Comparison of ENCODE assay signal across 19 cellular contexts in the genomic region with DNA sequence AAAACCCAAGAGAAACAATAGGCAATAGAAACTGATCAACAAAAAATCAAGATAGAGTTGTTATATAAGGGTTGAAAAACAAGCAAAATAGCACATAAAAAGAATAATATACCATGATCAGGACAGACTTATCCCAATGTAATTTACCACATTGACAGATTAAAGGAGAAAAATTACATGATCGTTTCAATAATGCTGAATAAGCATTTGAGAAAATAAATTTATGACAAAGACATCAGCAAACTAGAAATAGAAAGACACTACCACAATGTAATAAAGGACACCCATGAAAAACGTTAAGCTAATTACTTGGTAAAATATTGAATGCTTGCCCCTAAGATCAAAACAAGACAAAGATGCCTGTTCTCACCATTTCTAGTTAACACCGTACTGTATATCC.
DNase-seq lines count a peak whose midpoint lies in the region; ATAC-seq, FAIRE-seq and TF ChIP-seq lines count a peak whose summit lies in the region.
"Had no signal": no experiment of that assay in that cellular context is flagged by ENCODE, and none has a peak within 500 bp of the region (broad histone marks: within the 10 kb centered on the region; RNA-seq: fewer than 3 reads in every experiment).

No MANE protein-coding gene starts in this region.

- H3K4me3 Mint-ChIP-seq in astrocyte (ENCODE audit: unreplicated experiment), result no peak overlapping the region
- no peak overlapping the region for H3K4me3 Mint-ChIP-seq in nephron progenitor cell
- H3K4me3 Mint-ChIP-seq: CD4-positive, alpha-beta memory T cell; H9 had no signal

- no peak for ATAC-seq in A549
- no peak for ATAC-seq in GM21619 (IDR thresholded peaks at IDR 0.05; ENCODE audit: unreplicated experiment)
- ATAC-seq: GM12878, HCT116 had no signal

- CTCF ChIA-PET in A549 (lab: Yijun Ruan, JAX) (no interaction called here), endothelial cell of umbilical vein (lab: Charles Lee) (no interaction called here)

- POLR2A ChIA-PET in A549 (lab: Yijun Ruan, JAX) (no interaction called here), endothelial cell of umbilical vein (lab: Charles Lee) (no interaction called here)

- intact Hi-C loops in endothelial cell of umbilical vein (cut with micrococcal nuclease) (no loop called here), tibial artery (cut with DNase I; ENCODE audit: low total_unique reads) (no loop called here)

- no peaks in the 10 kb centered on the region for H3K27me3 Mint-ChIP-seq in astrocyte (ENCODE audit: low read depth, unreplicated experiment)
- H3K27me3 Mint-ChIP-seq in nephron progenitor cell (ENCODE audit: low read depth, poor library complexity), result no peaks in the 10 kb centered on the region
- H3K27me3 Mint-ChIP-seq: CD4-positive, alpha-beta memory T cell had no signal

- TF ChIP-seq CTCF in A549 (IDR thresholded peaks at IDR 0.05) (no peak), astrocyte (IDR thresholded peaks at IDR 0.05; ENCODE audit: insufficient read depth, low read depth, low read length) (no peak), endothelial cell of umbilical vein (IDR thresholded peaks at IDR 0.05; ENCODE audit: extremely low read depth in 1 of 2, insufficient read depth in 1 of 2, low read depth in 1 of 2, low read length in 2 of 2) (no peak), nephron progenitor cell (IDR thresholded peaks at IDR 0.05) (no peak), tibial artery (IDR thresholded peaks at IDR 0.05) (no peak)

- no peaks in the 10 kb centered on the region for H3K4me1 Mint-ChIP-seq in astrocyte (ENCODE audit: low read depth, unreplicated experiment)
- H3K4me1 Mint-ChIP-seq in nephron progenitor cell, result no peaks in the 10 kb centered on the region

- WGBS in A549 (ENCODE audit: missing lambda C conversion rate), result 67% methylated on average over 3 of the region's 3 CpGs

- H2AFZ ChIP-seq in astrocyte (ENCODE audit: low read depth, low read length) (no peak overlapping the region), endothelial cell of umbilical vein (ENCODE audit: low read depth, low read length) (no peak overlapping the region)
- H2AFZ ChIP-seq: GM23248 had no signal

- TF ChIP-seq RAD21 in A549 (conservative IDR thresholded peaks at IDR 0.05 in 1 of 2, IDR thresholded peaks at IDR 0.05 in 1 of 2), result no peak

- dilution Hi-C loops in endothelial cell of umbilical vein (cut with MboI; ENCODE audit: extremely low pct_ligation_motif_present, low sequenced_read_pairs), result no loop called here

- FAIRE-seq in A549 (lab: Jason Lieb, UNC), result peak; percentile 36
- FAIRE-seq in GM12891 (lab: Jason Lieb, UNC), result peak; percentile 43
- FAIRE-seq in astrocyte (lab: Jason Lieb, UNC), result peak; percentile 13
- peak; percentile 52 for FAIRE-seq in endothelial cell of umbilical vein (lab: Jason Lieb, UNC)
- FAIRE-seq: GM12878, GM18507 had no signal

- DNase-seq in A549 (ENCODE audit: low read depth in 1 of 2, low spot score in 1 of 2) (no peak), GM12891 (ENCODE audit: insufficient read length, low spot score) (no peak), astrocyte (ENCODE audit: low read depth) (no peak), endothelial cell of umbilical vein (ENCODE audit: low read depth, low spot score) (no peak), nephron progenitor cell (no peak), tibial artery (no peak)
- DNase-seq: 8988T; C1 segment of cervical spinal cord; Calu3; CD4-positive, alpha-beta memory T cell; COR-L47; DMS53; DMS79 treated with DMSO at 0.1 percent for 48 hours; GM23248; H9 had no signal

- H3K36me3 ChIP-seq in astrocyte (ENCODE audit: insufficient read depth, low read length) (no peaks in the 10 kb centered on the region), endothelial cell of umbilical vein (ENCODE audit: control insufficient read depth in 2 of 2, extremely low read depth in 1 of 2, insufficient read depth in 2 of 2, low read length in 2 of 2) (no peaks in the 10 kb centered on the region), tibial artery (peaks cover 7 to 19% (median 14%) of the 10 kb centered on the region in 3 donors)

- no peaks in the 10 kb centered on the region for H3K9me1 ChIP-seq in endothelial cell of umbilical vein (replicated peaks; ENCODE audit: control insufficient read depth, extremely low read depth, insufficient read depth, low read length)

- TF ChIP-seq POLR2A in A549 (IDR thresholded peaks at IDR 0.05; ENCODE audit: low read length) (no peak), GM12891 (IDR thresholded peaks at IDR 0.05; ENCODE audit: low read depth, low read length) (no peak), endothelial cell of umbilical vein (IDR thresholded peaks at IDR 0.05; ENCODE audit: low read depth, low read length) (no peak)

- H3K4me2 ChIP-seq in A549 (no peak overlapping the region), astrocyte (ENCODE audit: low read length) (no peak overlapping the region), endothelial cell of umbilical vein (ENCODE audit: insufficient read depth, low read length) (no peak overlapping the region)

- H3K9me3 Mint-ChIP-seq in astrocyte (ENCODE audit: unreplicated experiment) (no peaks in the 10 kb centered on the region), nephron progenitor cell (peaks cover 51% of the 10 kb centered on the region)
- H3K9me3 Mint-ChIP-seq: CD4-positive, alpha-beta memory T cell had no signal

- no peaks in the 10 kb centered on the region for H3K27me3 ChIP-seq in astrocyte (ENCODE audit: insufficient read depth, low read length)
- H3K27me3 ChIP-seq in endothelial cell of umbilical vein (ENCODE audit: control insufficient read depth in 2 of 2, insufficient read depth in 2 of 2, low read length in 2 of 2), result no peaks in the 10 kb centered on the region
- no peaks in the 10 kb centered on the region for H3K27me3 ChIP-seq in tibial artery

- TF ChIP-seq EP300 in A549 (IDR thresholded peaks at IDR 0.05), result no peak

- H3K4me1 ChIP-seq in A549, result no peaks in the 10 kb centered on the region
- no peaks in the 10 kb centered on the region for H3K4me1 ChIP-seq in astrocyte (ENCODE audit: insufficient read depth, low read length)
- H3K4me1 ChIP-seq in endothelial cell of umbilical vein (ENCODE audit: control insufficient read depth, extremely low read depth, insufficient read depth, low read length), result no peaks in the 10 kb centered on the region
- no peaks in the 10 kb centered on the region for H3K4me1 ChIP-seq in tibial artery

- H3K9ac ChIP-seq in astrocyte (ENCODE audit: low read length) (no peak overlapping the region), endothelial cell of umbilical vein (replicated peaks; ENCODE audit: extremely low read depth, insufficient read depth, low read length) (no peak overlapping the region)
- H3K9ac ChIP-seq: GM23248 had no signal

- H4K20me1 ChIP-seq in astrocyte (ENCODE audit: insufficient read depth, low read length), result no peaks in the 10 kb centered on the region
- no peaks in the 10 kb centered on the region for H4K20me1 ChIP-seq in endothelial cell of umbilical vein (replicated peaks; ENCODE audit: control insufficient read depth, extremely low read depth, insufficient read depth, low read length)

- H3K36me3 Mint-ChIP-seq in astrocyte (ENCODE audit: low read depth, unreplicated experiment), result peaks cover 2% of the 10 kb centered on the region
- peaks cover 71% of the 10 kb centered on the region for H3K36me3 Mint-ChIP-seq in nephron progenitor cell (ENCODE audit: low read depth)

- no peaks in the 10 kb centered on the region for H3K79me2 ChIP-seq in astrocyte (ENCODE audit: insufficient read depth, low read length)
- H3K79me2 ChIP-seq in endothelial cell of umbilical vein (ENCODE audit: control insufficient read depth, insufficient read depth, low read length), result no peaks in the 10 kb centered on the region

- BruUV-seq in endothelial cell of umbilical vein (replicated peaks; lab: Mats Ljungman, UMichigan), result no TSS peak

- H3K9me3 ChIP-seq in A549 (no peaks in the 10 kb centered on the region), astrocyte (ENCODE audit: insufficient read depth, low read depth, low read length) (no peaks in the 10 kb centered on the region), endothelial cell of umbilical vein (replicated peaks; ENCODE audit: control insufficient read depth, insufficient read depth, low read length) (no peaks in the 10 kb centered on the region), tibial artery (peaks cover 0 to 7% (median 0%) of the 10 kb centered on the region in 3 donors)

- no peak overlapping the region for H3K27ac ChIP-seq in A549
- H3K27ac ChIP-seq in astrocyte (ENCODE audit: low read depth, low read length), result no peak overlapping the region
- H3K27ac ChIP-seq in endothelial cell of umbilical vein (ENCODE audit: insufficient read depth, low read depth, low read length), result no peak overlapping the region
- no peak overlapping the region for H3K27ac ChIP-seq in tibial artery
- H3K27ac ChIP-seq: GM23248 had no signal

- H3K27ac Mint-ChIP-seq in astrocyte (ENCODE audit: unreplicated experiment), result no peak overlapping the region
- no peak overlapping the region for H3K27ac Mint-ChIP-seq in nephron progenitor cell
- H3K27ac Mint-ChIP-seq: CD4-positive, alpha-beta memory T cell; H9 had no signal

- H3K4me3 ChIP-seq in A549, result no peak overlapping the region
- H3K4me3 ChIP-seq in astrocyte (ENCODE audit: insufficient read depth, low read depth, low read length), result no peak overlapping the region
- no peak overlapping the region for H3K4me3 ChIP-seq in endothelial cell of umbilical vein (replicated peaks in 1 of 3; ENCODE audit: insufficient read depth in 1 of 3, low read depth in 1 of 3, low read length in 3 of 3)
- H3K4me3 ChIP-seq in tibial artery, result no peak overlapping the region
- H3K4me3 ChIP-seq: GM12878, GM23248 had no signal

TF ChIP-seq in A549, 52 proteins besides CTCF, POLR2A, EP300 and RAD21:
- TF ChIP-seq NR3C1 (IDR thresholded peaks at IDR 0.05) (no peak), MAFK (IDR thresholded peaks at IDR 0.05; ENCODE audit: partially characterized antibody) (peak; percentile 87)

TF ChIP-seq in GM12891, 5 proteins besides CTCF, POLR2A, EP300 and RAD21:
- TF ChIP-seq POLR2AphosphoS5 (IDR thresholded peaks at IDR 0.05; ENCODE audit: low read depth, low read length), result no peak
- no peak for TF ChIP-seq TAF1 (IDR thresholded peaks at IDR 0.05; ENCODE audit: low read depth, low read length)
- no peak for TF ChIP-seq POU2F2 (IDR thresholded peaks at IDR 0.05; ENCODE audit: low read depth, low read length)
- TF ChIP-seq SPI1 (IDR thresholded peaks at IDR 0.05; ENCODE audit: low read depth, low read length), result no peak
- TF ChIP-seq PAX5 (IDR thresholded peaks at IDR 0.05; ENCODE audit: insufficient read depth, low read length, severe bottlenecking), result no peak

TF ChIP-seq in endothelial cell of umbilical vein, 7 proteins besides CTCF, POLR2A, EP300 and RAD21 (continues in another document):
- no peak for TF ChIP-seq JUN (IDR thresholded peaks at IDR 0.05; ENCODE audit: borderline replicate concordance, insufficient read depth, insufficient read length, low read depth)
- TF ChIP-seq POLR2AphosphoS5 (IDR thresholded peaks at IDR 0.05; ENCODE audit: insufficient read depth, low read depth, low read length), result no peak
- TF ChIP-seq MAX (IDR thresholded peaks at IDR 0.05; ENCODE audit: insufficient read depth, insufficient read length), result no peak
- TF ChIP-seq FOS (IDR thresholded peaks at IDR 0.05; ENCODE audit: borderline replicate concordance, insufficient read depth, low read length), result no peak
